In the genomic region with DNA sequence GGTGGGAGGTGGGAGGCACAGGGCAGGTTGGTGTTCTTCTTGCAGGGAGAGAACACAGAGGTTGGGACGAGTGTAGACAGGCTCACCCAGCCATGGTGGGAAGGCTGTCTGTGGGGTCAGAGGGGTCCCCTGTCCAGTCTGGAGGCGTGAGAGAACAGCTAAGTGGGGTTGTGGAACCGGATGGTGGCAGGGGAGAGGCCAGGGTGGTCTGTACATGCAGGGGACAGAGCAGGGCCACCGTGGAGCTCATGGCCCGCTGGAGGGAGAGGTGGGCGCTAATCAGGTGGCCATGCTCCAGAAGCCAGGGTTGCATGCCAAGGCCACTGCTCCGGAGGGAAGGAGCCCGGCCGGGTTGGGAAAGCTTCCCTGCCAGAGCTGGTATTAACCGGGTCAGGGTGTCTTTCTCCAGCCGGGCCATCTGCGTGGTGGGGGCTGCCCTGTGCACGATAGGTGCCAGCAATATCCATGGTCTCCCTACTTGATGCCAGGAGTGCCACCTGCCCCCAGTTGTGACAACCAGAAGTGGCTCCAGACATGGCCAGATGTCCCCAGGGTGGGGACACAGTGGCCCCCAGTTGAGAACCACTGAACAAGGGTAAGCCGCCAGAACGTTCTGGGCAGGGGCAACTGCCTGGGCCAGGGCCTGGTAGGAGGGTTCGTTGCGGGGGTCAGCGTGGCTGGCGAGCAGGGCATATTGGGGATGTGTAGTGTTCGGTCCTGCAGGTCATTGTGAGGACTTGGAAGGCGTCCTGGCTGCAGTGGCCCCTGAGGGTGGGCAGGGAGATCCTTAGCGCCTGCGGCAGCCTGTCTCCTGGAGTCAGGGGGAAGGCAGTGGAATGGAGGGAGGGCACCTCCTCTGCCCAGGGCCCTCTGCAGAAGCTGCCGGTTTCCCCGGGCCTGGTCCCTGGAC, we compare ENCODE assay signal across 9 cellular contexts. TPM values are rescaled to one million over a fixed set of nuclear protein-coding genes. Genes with fewer than 3 reads are reported as not detected.
DNase-seq lines count a peak whose midpoint lies in the region; ATAC-seq and TF ChIP-seq lines count a peak whose summit lies in the region.
"Had no signal": no experiment of that assay in that cellular context is flagged by ENCODE, and none has a peak within 500 bp of the region (broad histone marks: within the 10 kb centered on the region; RNA-seq: fewer than 3 reads in every experiment).

No MANE protein-coding gene starts in this region.

- DNase-seq in G401 (ENCODE audit: low spot score) = peak; percentile 55
- DNase-seq in RWPE1 (ENCODE audit: low spot score) = no peak
- DNase-seq in esophagus muscularis mucosa (ENCODE audit: extremely low spot score) = no peak
- no peak for DNase-seq in sigmoid colon
- DNase-seq: DMS79 treated with DMSO at 0.1 percent for 48 hours had no signal

- ATAC-seq in HG02885 (IDR thresholded peaks at IDR 0.05; ENCODE audit: poor library complexity, unreplicated experiment) = no peak
- ATAC-seq in GM18858 (IDR thresholded peaks at IDR 0.05; ENCODE audit: unreplicated experiment) = no peak
- no peak for ATAC-seq in HG03045 (IDR thresholded peaks at IDR 0.05; ENCODE audit: unreplicated experiment)
- ATAC-seq in GM19463 (IDR thresholded peaks at IDR 0.05; ENCODE audit: unreplicated experiment) = no peak

- H3K4me3 ChIP-seq in esophagus muscularis mucosa (no peak overlapping the region), sigmoid colon (no peak overlapping the region)

- CTCF ChIA-PET in RWPE1 (lab: Yijun Ruan, JAX) = interaction anchor here (0.5 to 0.7 kb wide), 2 partner anchors 44 to 169 kb away, joined by 3 to 4 read pairs; no protein-coding TSS in a partner anchor

- TF ChIP-seq POLR2A in esophagus muscularis mucosa (IDR thresholded peaks at IDR 0.05; ENCODE audit: low read depth) (no peak), sigmoid colon (IDR thresholded peaks at IDR 0.05) (no peak)

- H3K4me1 ChIP-seq in esophagus muscularis mucosa (peaks cover 78 to 84% (median 81%) of the 10 kb centered on the region in 4 donors), sigmoid colon (peaks cover 0 to 71% (median 64%) of the 10 kb centered on the region in 4 donors)

- intact Hi-C loops in esophagus muscularis mucosa (cut with DNase I) = loop anchor here (10.0 kb wide), 1 partner anchor 61 kb away; no protein-coding TSS in a partner anchor
- intact Hi-C loops in sigmoid colon (cut with DNase I) = loop anchor here (5.0 to 10.0 kb wide), 2 partner anchors 39 to 121 kb away; partner anchors contain the start of gene ZC3H7A

- no peaks in the 10 kb centered on the region for H3K27me3 ChIP-seq in esophagus muscularis mucosa
- no peaks in the 10 kb centered on the region for H3K27me3 ChIP-seq in sigmoid colon

- peaks cover 0 to 30% (median 26%) of the 10 kb centered on the region in 4 donors for H3K36me3 ChIP-seq in esophagus muscularis mucosa
- H3K36me3 ChIP-seq in sigmoid colon = peaks cover 7 to 27% (median 13%) of the 10 kb centered on the region in 4 donors

- peak overlapping the region; percentile 82 for H3K27ac ChIP-seq in RWPE1
- peak overlapping the region; percentile 24 to 66 (median 50) for H3K27ac ChIP-seq in esophagus muscularis mucosa (replicated peaks in 1 of 4)
- H3K27ac ChIP-seq in sigmoid colon = peak overlapping the region; percentile 44 to 54 (median 50)

- TF ChIP-seq CTCF in RWPE1 (conservative IDR thresholded peaks at IDR 0.05; ENCODE audit: low read depth) (no peak), esophagus muscularis mucosa (IDR thresholded peaks at IDR 0.05) (no peak), sigmoid colon (IDR thresholded peaks at IDR 0.05) (no peak)

- no peaks in the 10 kb centered on the region for H3K9me3 ChIP-seq in esophagus muscularis mucosa
- no peaks in the 10 kb centered on the region for H3K9me3 ChIP-seq in sigmoid colon

- TF ChIP-seq EP300 in esophagus muscularis mucosa (IDR thresholded peaks at IDR 0.05) (no peak), sigmoid colon (IDR thresholded peaks at IDR 0.05) (no peak)

- in situ Hi-C loops in G401 (cut with HindIII; ENCODE audit: low sequenced_read_pairs) = no loop called here

- WGBS in esophagus muscularis mucosa = 65% methylated on average over 12 of the region's 25 CpGs
- WGBS in sigmoid colon, 2 donors = 85 to 91% methylated on average over 25 of the region's 25 CpGs

- POLR2A ChIA-PET in RWPE1 (lab: Yijun Ruan, JAX; ENCODE audit: low non-redundant PET) = no interaction called here

RNA-seq across cellular contexts. Expression of gene SNN, which starts 5.1 kb away (rescaled TPM):
- total RNA-seq in G401 (2014; rRNA removed; shearing (Covaris generic)) = 18.2 and 28.1 TPM in 2 replicates
- 10 to 100 TPM; 30.7 to 66.9 (median 33.6) TPM for total RNA-seq in esophagus muscularis mucosa
- total RNA-seq in sigmoid colon = 10 to 100 TPM; 10.8 to 15.3 (median 13.5) TPM
- polyA plus RNA-seq in sigmoid colon = 10 to 100 TPM in 1 of 3 donors, 1 to 10 TPM in 2; 5.1 to 14.4 (median 6.0) TPM
